Comparison of ENCODE assay signal across 1 cellular context in the genomic region with DNA sequence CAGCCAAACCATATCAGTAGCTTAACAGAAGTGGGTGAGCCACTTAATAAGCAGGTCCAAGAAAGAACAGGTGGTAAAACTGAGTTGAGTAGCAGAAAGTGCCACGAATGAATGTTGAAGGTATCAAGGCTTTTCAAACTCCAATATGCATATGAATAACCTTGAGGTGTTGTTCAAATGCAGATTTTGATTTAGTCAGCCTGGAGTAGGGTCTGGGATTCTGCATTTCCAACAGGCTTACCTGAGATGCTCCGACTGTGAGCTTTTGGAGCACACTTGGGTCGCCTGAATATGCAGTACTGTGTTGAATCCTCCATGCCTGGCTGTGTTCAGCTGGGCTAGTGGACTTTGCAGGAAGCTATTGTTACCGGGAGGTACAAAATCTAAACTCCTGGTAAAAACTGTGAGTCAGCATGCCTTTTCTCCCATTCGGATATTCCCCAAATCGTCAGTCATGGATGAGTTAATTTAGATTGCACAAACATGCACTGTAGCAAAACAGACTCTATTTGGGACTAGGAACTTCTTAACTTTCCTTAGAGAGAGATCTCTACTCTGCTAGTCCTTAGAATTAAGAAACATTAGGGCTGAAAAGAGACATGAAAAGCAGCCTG.
A peak's percentile ranks its signal among the peaks of the same experiment; 100 is the strongest.
TF ChIP-seq lines count a peak whose summit lies in the region.

No MANE protein-coding gene starts in this region.

TF ChIP-seq in GM23338, 12 proteins besides CTCF, POLR2A, EP300 and RAD21:
- TF ChIP-seq, protein P1, sequence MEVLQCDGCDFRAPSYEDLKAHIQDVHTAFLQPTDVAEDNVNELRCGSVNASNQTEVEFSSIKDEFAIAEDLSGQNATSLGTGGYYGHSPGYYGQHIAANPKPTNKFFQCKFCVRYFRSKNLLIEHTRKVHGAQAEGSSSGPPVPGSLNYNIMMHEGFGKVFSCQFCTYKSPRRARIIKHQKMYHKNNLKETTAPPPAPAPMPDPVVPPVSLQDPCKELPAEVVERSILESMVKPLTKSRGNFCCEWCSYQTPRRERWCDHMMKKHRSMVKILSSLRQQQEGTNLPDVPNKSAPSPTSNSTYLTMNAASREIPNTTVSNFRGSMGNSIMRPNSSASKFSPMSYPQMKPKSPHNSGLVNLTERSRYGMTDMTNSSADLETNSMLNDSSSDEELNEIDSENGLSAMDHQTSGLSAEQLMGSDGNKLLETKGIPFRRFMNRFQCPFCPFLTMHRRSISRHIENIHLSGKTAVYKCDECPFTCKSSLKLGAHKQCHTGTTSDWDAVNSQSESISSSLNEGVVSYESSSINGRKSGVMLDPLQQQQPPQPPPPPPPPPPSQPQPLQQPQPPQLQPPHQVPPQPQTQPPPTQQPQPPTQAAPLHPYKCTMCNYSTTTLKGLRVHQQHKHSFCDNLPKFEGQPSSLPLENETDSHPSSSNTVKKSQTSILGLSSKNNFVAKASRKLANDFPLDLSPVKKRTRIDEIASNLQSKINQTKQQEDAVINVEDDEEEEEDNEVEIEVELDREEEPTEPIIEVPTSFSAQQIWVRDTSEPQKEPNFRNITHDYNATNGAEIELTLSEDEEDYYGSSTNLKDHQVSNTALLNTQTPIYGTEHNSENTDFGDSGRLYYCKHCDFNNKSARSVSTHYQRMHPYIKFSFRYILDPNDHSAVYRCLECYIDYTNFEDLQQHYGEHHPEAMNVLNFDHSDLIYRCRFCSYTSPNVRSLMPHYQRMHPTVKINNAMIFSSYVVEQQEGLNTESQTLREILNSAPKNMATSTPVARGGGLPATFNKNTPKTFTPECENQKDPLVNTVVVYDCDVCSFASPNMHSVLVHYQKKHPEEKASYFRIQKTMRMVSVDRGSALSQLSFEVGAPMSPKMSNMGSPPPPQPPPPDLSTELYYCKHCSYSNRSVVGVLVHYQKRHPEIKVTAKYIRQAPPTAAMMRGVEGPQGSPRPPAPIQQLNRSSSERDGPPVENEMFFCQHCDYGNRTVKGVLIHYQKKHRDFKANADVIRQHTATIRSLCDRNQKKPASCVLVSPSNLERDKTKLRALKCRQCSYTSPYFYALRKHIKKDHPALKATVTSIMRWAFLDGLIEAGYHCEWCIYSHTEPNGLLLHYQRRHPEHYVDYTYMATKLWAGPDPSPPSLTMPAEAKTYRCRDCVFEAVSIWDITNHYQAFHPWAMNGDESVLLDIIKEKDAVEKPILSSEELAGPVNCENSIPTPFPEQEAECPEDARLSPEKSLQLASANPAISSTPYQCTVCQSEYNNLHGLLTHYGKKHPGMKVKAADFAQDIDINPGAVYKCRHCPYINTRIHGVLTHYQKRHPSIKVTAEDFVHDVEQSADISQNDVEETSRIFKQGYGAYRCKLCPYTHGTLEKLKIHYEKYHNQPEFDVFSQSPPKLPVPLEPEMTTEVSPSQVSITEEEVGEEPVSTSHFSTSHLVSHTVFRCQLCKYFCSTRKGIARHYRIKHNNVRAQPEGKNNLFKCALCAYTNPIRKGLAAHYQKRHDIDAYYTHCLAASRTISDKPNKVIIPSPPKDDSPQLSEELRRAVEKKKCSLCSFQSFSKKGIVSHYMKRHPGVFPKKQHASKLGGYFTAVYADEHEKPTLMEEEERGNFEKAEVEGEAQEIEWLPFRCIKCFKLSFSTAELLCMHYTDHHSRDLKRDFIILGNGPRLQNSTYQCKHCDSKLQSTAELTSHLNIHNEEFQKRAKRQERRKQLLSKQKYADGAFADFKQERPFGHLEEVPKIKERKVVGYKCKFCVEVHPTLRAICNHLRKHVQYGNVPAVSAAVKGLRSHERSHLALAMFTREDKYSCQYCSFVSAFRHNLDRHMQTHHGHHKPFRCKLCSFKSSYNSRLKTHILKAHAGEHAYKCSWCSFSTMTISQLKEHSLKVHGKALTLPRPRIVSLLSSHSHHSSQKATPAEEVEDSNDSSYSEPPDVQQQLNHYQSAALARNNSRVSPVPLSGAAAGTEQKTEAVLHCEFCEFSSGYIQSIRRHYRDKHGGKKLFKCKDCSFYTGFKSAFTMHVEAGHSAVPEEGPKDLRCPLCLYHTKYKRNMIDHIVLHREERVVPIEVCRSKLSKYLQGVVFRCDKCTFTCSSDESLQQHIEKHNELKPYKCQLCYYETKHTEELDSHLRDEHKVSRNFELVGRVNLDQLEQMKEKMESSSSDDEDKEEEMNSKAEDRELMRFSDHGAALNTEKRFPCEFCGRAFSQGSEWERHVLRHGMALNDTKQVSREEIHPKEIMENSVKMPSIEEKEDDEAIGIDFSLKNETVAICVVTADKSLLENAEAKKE (CRISPR knock-in tag; IDR thresholded peaks at IDR 0.05) = peak; percentile 78; the same call in 1 of the 2 replicates
- TF ChIP-seq NANOG (IDR thresholded peaks at IDR 0.05; ENCODE audit: borderline replicate concordance) = no peak
- TF ChIP-seq, protein P2, sequence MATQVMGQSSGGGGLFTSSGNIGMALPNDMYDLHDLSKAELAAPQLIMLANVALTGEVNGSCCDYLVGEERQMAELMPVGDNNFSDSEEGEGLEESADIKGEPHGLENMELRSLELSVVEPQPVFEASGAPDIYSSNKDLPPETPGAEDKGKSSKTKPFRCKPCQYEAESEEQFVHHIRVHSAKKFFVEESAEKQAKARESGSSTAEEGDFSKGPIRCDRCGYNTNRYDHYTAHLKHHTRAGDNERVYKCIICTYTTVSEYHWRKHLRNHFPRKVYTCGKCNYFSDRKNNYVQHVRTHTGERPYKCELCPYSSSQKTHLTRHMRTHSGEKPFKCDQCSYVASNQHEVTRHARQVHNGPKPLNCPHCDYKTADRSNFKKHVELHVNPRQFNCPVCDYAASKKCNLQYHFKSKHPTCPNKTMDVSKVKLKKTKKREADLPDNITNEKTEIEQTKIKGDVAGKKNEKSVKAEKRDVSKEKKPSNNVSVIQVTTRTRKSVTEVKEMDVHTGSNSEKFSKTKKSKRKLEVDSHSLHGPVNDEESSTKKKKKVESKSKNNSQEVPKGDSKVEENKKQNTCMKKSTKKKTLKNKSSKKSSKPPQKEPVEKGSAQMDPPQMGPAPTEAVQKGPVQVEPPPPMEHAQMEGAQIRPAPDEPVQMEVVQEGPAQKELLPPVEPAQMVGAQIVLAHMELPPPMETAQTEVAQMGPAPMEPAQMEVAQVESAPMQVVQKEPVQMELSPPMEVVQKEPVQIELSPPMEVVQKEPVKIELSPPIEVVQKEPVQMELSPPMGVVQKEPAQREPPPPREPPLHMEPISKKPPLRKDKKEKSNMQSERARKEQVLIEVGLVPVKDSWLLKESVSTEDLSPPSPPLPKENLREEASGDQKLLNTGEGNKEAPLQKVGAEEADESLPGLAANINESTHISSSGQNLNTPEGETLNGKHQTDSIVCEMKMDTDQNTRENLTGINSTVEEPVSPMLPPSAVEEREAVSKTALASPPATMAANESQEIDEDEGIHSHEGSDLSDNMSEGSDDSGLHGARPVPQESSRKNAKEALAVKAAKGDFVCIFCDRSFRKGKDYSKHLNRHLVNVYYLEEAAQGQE (IDR thresholded peaks at IDR 0.05; ENCODE audit: unreplicated experiment) = no peak
- TF ChIP-seq JUNB (IDR thresholded peaks at IDR 0.05; ENCODE audit: unreplicated experiment) = no peak
- TF ChIP-seq STAT1 (IDR thresholded peaks at IDR 0.05; ENCODE audit: unreplicated experiment) = no peak
- TF ChIP-seq EZH2 (IDR thresholded peaks at IDR 0.05; ENCODE audit: low read depth, unreplicated experiment) = no peak
- TF ChIP-seq CREB1 (CRISPR knock-in tag; IDR thresholded peaks at IDR 0.05; ENCODE audit: low read depth) = no peak
- no peak for TF ChIP-seq POLR2AphosphoS5 (IDR thresholded peaks at IDR 0.05; ENCODE audit: low read depth)
